In the genomic region with DNA sequence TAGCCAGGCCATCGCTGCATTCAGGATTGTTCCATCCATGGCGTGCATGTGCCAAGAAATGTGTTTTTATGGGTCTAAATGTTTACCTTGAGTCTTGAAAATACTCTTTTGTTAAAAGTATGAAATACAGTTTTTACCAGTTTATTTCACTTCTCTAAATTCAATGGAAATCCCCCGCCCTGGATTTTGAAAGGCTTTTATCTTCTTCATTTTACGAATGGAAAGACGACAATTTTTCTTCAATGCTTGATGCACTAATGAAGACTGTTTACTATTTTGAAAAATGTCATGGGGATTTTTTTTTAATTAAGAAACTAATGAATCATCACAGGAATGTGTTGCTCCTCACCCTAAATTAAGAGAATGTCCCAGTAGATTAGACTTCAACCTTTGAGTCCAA, we compare ENCODE assay signal across 14 cellular contexts.
A peak's percentile ranks its signal among the peaks of the same experiment; 100 is the strongest.
DNase-seq lines count a peak whose midpoint lies in the region; ATAC-seq and TF ChIP-seq lines count a peak whose summit lies in the region.
"Had no signal": no experiment of that assay in that cellular context is flagged by ENCODE, and none has a peak within 500 bp of the region (broad histone marks: within the 10 kb centered on the region; RNA-seq: fewer than 3 reads in every experiment).

No MANE protein-coding gene starts in this region.

- H2AFZ ChIP-seq in OCI-LY3 (ENCODE audit: low read depth, low read length), result peak overlapping the region; percentile 26; the same call in 1 of the 2 replicates

- H3K36me3 ChIP-seq in OCI-LY3 (replicated peaks; ENCODE audit: low read depth, low read length), result no peaks in the 10 kb centered on the region
- H3K36me3 ChIP-seq: BLaER1 had no signal

- no peak overlapping the region for H3K4me3 Mint-ChIP-seq in chondrocyte (ENCODE audit: unreplicated experiment)
- H3K4me3 Mint-ChIP-seq: CD4-positive, alpha-beta memory T cell; H9 had no signal

- peaks cover 3% of the 10 kb centered on the region for H3K27me3 Mint-ChIP-seq in chondrocyte (ENCODE audit: low read depth)
- H3K27me3 Mint-ChIP-seq: CD4-positive, alpha-beta memory T cell had no signal

- no peaks in the 10 kb centered on the region for H4K20me1 ChIP-seq in OCI-LY3 (ENCODE audit: insufficient read depth, low read length)
- H4K20me1 ChIP-seq: BLaER1 had no signal

- H3K27ac Mint-ChIP-seq in chondrocyte (ENCODE audit: unreplicated experiment), result no peak overlapping the region
- H3K27ac Mint-ChIP-seq: CD4-positive, alpha-beta memory T cell; H9 had no signal

- TF ChIP-seq CTCF in OCI-LY3 (IDR thresholded peaks at IDR 0.05; ENCODE audit: low read depth, low read length) (no peak), chondrocyte (IDR thresholded peaks at IDR 0.05) (no peak)

- no peaks in the 10 kb centered on the region for H3K9me3 ChIP-seq in OCI-LY3 (ENCODE audit: insufficient read depth, low read length)
- H3K9me3 ChIP-seq: BLaER1 had no signal

- peak overlapping the region; percentile 65 for H3K4me2 ChIP-seq in OCI-LY3 (ENCODE audit: low read length)
- H3K4me2 ChIP-seq: BLaER1 had no signal

- H3K4me1 Mint-ChIP-seq in chondrocyte (ENCODE audit: low read depth), result no peaks in the 10 kb centered on the region

- ATAC-seq in HG02642 (IDR thresholded peaks at IDR 0.05; ENCODE audit: poor library complexity, unreplicated experiment), result no peak

- no peaks in the 10 kb centered on the region for H3K27me3 ChIP-seq in OCI-LY3 (ENCODE audit: low read depth, low read length)
- H3K27me3 ChIP-seq: BLaER1 had no signal

- peak overlapping the region; percentile 87 for H3K27ac ChIP-seq in OCI-LY3 (ENCODE audit: low read length)
- H3K27ac ChIP-seq: 22Rv1, BLaER1 had no signal

- H3K36me3 Mint-ChIP-seq in chondrocyte (ENCODE audit: low read depth), result no peaks in the 10 kb centered on the region
- H3K36me3 Mint-ChIP-seq: CD4-positive, alpha-beta memory T cell had no signal

- H3K4me1 ChIP-seq in OCI-LY3 (ENCODE audit: low read length), result peaks cover 78% of the 10 kb centered on the region

- H3K79me2 ChIP-seq in OCI-LY3 (ENCODE audit: low read length), result no peaks in the 10 kb centered on the region

- H3K9me3 Mint-ChIP-seq in chondrocyte (ENCODE audit: low read depth), result no peaks in the 10 kb centered on the region
- H3K9me3 Mint-ChIP-seq: CD4-positive, alpha-beta memory T cell; H9 had no signal

- peak overlapping the region; percentile 40 for H3K4me3 ChIP-seq in OCI-LY3 (ENCODE audit: low read length)
- H3K4me3 ChIP-seq: BLaER1 had no signal

- DNase-seq in NOMO-1 treated with DMSO at 0.1 percent for 48 hours (lab: John Stamatoyannopoulos, UW; ENCODE audit: unreplicated experiment) (peak; percentile 15), NOMO-1 (lab: John Stamatoyannopoulos, UW; ENCODE audit: unreplicated experiment in 2 of 2) (no peak), germinal center (ENCODE audit: low spot score) (peak; percentile 15), NCI-H187 (lab: John Stamatoyannopoulos, UW) (no peak), chondrocyte (ENCODE audit: low spot score) (no peak)
- DNase-seq in stimulated activated CD4-positive, alpha-beta T cell treated with anti-CD3 and anti-CD28 coated beads, Interleukin-15, amount 100 ng/mL, for 24 hours, result no peak
- DNase-seq: CD4-positive, alpha-beta memory T cell; DMS79; GOT3; H9 had no signal

- peak overlapping the region; percentile 65 for H3K9ac ChIP-seq in OCI-LY3 (ENCODE audit: low read length)
- H3K9ac ChIP-seq: BLaER1 had no signal

Comparison
In these comparisons a context has a peak if more than half of its experiments do, and no peak if none do; other contexts are left out.
1. DNase-seq: peak in NOMO-1 treated with DMSO at 0.1 percent for 48 hours (single experiment) and germinal center (single experiment); none in NOMO-1 (0 of 2), stimulated activated CD4-positive, alpha-beta T cell treated with anti-CD3 and anti-CD28 coated beads, Interleukin-15, amount 100 ng/mL, for 24 hours (single experiment), NCI-H187 (0 of 2) and chondrocyte (single experiment).